ENCODE assay signal across 22 cellular contexts in the genomic region with DNA sequence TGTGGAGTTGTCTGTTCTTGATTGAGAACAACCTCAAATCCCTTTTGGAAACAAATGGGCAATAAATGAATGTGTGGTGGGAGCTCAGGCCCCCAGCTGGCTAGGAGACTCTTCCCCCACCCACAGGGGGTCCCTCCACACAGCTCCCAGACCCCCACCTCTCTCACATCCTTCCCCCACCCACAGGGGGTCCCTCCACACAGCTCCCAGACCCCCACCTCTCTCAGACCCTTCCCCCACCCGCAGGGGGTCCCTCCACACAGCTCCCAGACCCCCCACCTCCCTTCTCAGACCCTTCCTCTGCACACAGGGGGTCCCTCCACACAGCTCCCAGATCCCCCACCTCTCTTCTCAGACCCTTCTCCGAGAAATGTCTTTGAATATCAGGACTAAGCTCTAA.
"Had no signal": no experiment of that assay in that cellular context is flagged by ENCODE, and none has a peak within 500 bp of the region (broad histone marks: within the 10 kb centered on the region; RNA-seq: fewer than 3 reads in every experiment).

No MANE protein-coding gene starts in this region.

- H3K36me3 ChIP-seq: brain microvascular endothelial cell, esophagus muscularis mucosa, heart right ventricle, neutrophil, ovary, prostate gland, uterus had no signal

- H3K27ac ChIP-seq: brain microvascular endothelial cell, esophagus muscularis mucosa, foreskin keratinocyte, heart right ventricle, neutrophil, ovary, prostate gland, uterus had no signal

- H3K9me3 ChIP-seq: esophagus muscularis mucosa, heart right ventricle, neutrophil, ovary, prostate gland, uterus had no signal

- ATAC-seq: activated CD4-positive, alpha-beta T cell treated with anti-CD3 and anti-CD28 coated beads for 36 hours; foreskin keratinocyte; heart right ventricle; sciatic nerve had no signal

- DNase-seq: activated CD4-positive, alpha-beta T cell treated with anti-CD3 and anti-CD28 coated beads for 36 hours; activated CD4-positive, alpha-beta T cell treated with anti-CD3 and anti-CD28 coated beads, Interleukin-2, amount 50 U/mL, for 4 hours; activated CD4-positive, CD25-positive, alpha-beta regulatory T cell; activated gamma-delta T cell treated with Interleukin-2 at 50 U/mL for 16 hours; amniotic stem cell; brain microvascular endothelial cell; caudate nucleus; cortex of kidney; foreskin keratinocyte; heart right ventricle; naive thymus-derived CD8-positive, alpha-beta T cell; retina; small intestine; stimulated activated CD4-positive, alpha-beta T cell treated with anti-CD3 and anti-CD28 coated beads, Interleukin-2, amount 100 ng/mL, for 24 hours; T-helper 1 cell had no signal

- H3K27me3 ChIP-seq: ovary, uterus had no signal

- H3K4me3 Mint-ChIP-seq: activated CD4-positive, alpha-beta T cell treated with anti-CD3 and anti-CD28 coated beads for 36 hours; naive thymus-derived CD8-positive, alpha-beta T cell; type B pancreatic cell had no signal

- H3K27me3 Mint-ChIP-seq: activated CD4-positive, alpha-beta T cell treated with anti-CD3 and anti-CD28 coated beads for 36 hours had no signal

- H3K27ac Mint-ChIP-seq: activated CD4-positive, alpha-beta T cell treated with anti-CD3 and anti-CD28 coated beads for 36 hours; type B pancreatic cell had no signal

- H3K4me1 ChIP-seq: foreskin keratinocyte, prostate gland, uterus had no signal

- H3K9me3 Mint-ChIP-seq: naive thymus-derived CD8-positive, alpha-beta T cell; type B pancreatic cell had no signal

- H3K4me3 ChIP-seq: esophagus muscularis mucosa, heart right ventricle, ovary, prostate gland, uterus had no signal

- H3K36me3 Mint-ChIP-seq: naive thymus-derived CD8-positive, alpha-beta T cell; type B pancreatic cell had no signal
